Comparison of ENCODE assay signal across 11 cellular contexts in genomic region chr2:200765995-200766660, GRCh38. TPM values are rescaled to one million over a fixed set of nuclear protein-coding genes. Genes with fewer than 3 reads are reported as not detected.
DNase-seq lines count a peak whose midpoint lies in the region; ATAC-seq and TF ChIP-seq lines count a peak whose summit lies in the region.
"Had no signal": no experiment of that assay in that cellular context is flagged by ENCODE, and none has a peak within 500 bp of the region (broad histone marks: within the 10 kb centered on the region; RNA-seq: fewer than 3 reads in every experiment).

No MANE protein-coding gene starts in this region.

- intact Hi-C loops in left ventricle myocardium superior (cut with micrococcal nuclease) = no loop called here
- intact Hi-C loops in CD8-positive, alpha-beta T cell (cut with DNase I, micrococcal nuclease) = no loop called here

- H3K27me3 Mint-ChIP-seq in activated naive CD8-positive, alpha-beta T cell = no peaks in the 10 kb centered on the region
- H3K27me3 Mint-ChIP-seq in CD8-positive, alpha-beta T cell (ENCODE audit: low read depth) = peaks cover 4% of the 10 kb centered on the region

- H3K4me3 ChIP-seq in thymus (ENCODE audit: low read length) = no peak overlapping the region
- no peak overlapping the region for H3K4me3 ChIP-seq in CD8-positive, alpha-beta T cell (ENCODE audit: low read depth, low read length)

- H3K27ac ChIP-seq in thymus (ENCODE audit: low read depth) = peak overlapping the region; percentile 43
- no peak overlapping the region for H3K27ac ChIP-seq in CD8-positive, alpha-beta T cell (ENCODE audit: low read depth, low read length)

- ATAC-seq in activated naive CD4-positive, alpha-beta T cell treated with anti-CD3 and anti-CD28 coated beads, Interleukin-2, amount 50 U/mL, for 72 hours = no peak
- peak; percentile 97 for ATAC-seq in left ventricle myocardium superior
- ATAC-seq in HG03378 (IDR thresholded peaks at IDR 0.05; ENCODE audit: unreplicated experiment) = no peak
- no peak for ATAC-seq in CD8-positive, alpha-beta T cell

- H3K27me3 ChIP-seq in thymus (ENCODE audit: control insufficient read depth, insufficient read depth) = no peaks in the 10 kb centered on the region
- no peaks in the 10 kb centered on the region for H3K27me3 ChIP-seq in CD8-positive, alpha-beta T cell (ENCODE audit: insufficient read depth, low read length)

- no peaks in the 10 kb centered on the region for H3K4me1 ChIP-seq in thymus (ENCODE audit: control insufficient read depth, insufficient read depth, low read length)
- no peaks in the 10 kb centered on the region for H3K4me1 ChIP-seq in CD8-positive, alpha-beta T cell (ENCODE audit: insufficient read depth, low read length)

- WGBS in thymus = 99% methylated on average over 8 of the region's 8 CpGs

- CTCF ChIA-PET in CD8-positive, alpha-beta T cell (lab: Charles Lee) = no interaction called here

- POLR2A ChIA-PET in CD8-positive, alpha-beta T cell (lab: Charles Lee) = interaction anchor here (0.9 kb wide), 1 partner anchor 31 kb away, joined by 3 read pairs; no protein-coding TSS in a partner anchor

- peak overlapping the region; percentile 26 to 80 for H3K27ac Mint-ChIP-seq in activated naive CD4-positive, alpha-beta T cell treated with anti-CD3 and anti-CD28 coated beads, Interleukin-2, amount 50 U/mL, for 72 hours
- peak overlapping the region; percentile 24 for H3K27ac Mint-ChIP-seq in activated naive CD8-positive, alpha-beta T cell
- H3K27ac Mint-ChIP-seq in CD8-positive, alpha-beta T cell = no peak overlapping the region

- DNase-seq in activated naive CD4-positive, alpha-beta T cell treated with anti-CD3 and anti-CD28 coated beads, Interleukin-2, amount 50 U/mL, for 72 hours (ENCODE audit: low spot score in 2 of 2) = no peak
- DNase-seq in activated naive CD4-positive, alpha-beta T cell treated with anti-CD3 and anti-CD28 coated beads, Interleukin-2, amount 50 U/mL, for 16 hours = no peak
- DNase-seq in left ventricle myocardium superior (no peak), GM20000 (ENCODE audit: low spot score) (no peak)
- DNase-seq in CD8-positive, alpha-beta T cell = no peak
- DNase-seq: NCI-H146, occipital lobe had no signal

- H3K4me3 Mint-ChIP-seq in activated naive CD8-positive, alpha-beta T cell = no peak overlapping the region
- no peak overlapping the region for H3K4me3 Mint-ChIP-seq in CD8-positive, alpha-beta T cell

- H3K36me3 Mint-ChIP-seq in activated naive CD4-positive, alpha-beta T cell treated with anti-CD3 and anti-CD28 coated beads, Interleukin-2, amount 50 U/mL, for 72 hours = no peaks in the 10 kb centered on the region
- no peaks in the 10 kb centered on the region for H3K36me3 Mint-ChIP-seq in activated naive CD8-positive, alpha-beta T cell
- H3K36me3 Mint-ChIP-seq in CD8-positive, alpha-beta T cell = no peaks in the 10 kb centered on the region

- H3K36me3 ChIP-seq in thymus (ENCODE audit: control insufficient read depth, insufficient read depth) = peaks cover 31% of the 10 kb centered on the region
- H3K36me3 ChIP-seq in CD8-positive, alpha-beta T cell (ENCODE audit: insufficient read depth, low read length) = no peaks in the 10 kb centered on the region

- H3K9me3 Mint-ChIP-seq in activated naive CD4-positive, alpha-beta T cell treated with anti-CD3 and anti-CD28 coated beads, Interleukin-2, amount 50 U/mL, for 72 hours = no peaks in the 10 kb centered on the region
- no peaks in the 10 kb centered on the region for H3K9me3 Mint-ChIP-seq in activated naive CD8-positive, alpha-beta T cell (ENCODE audit: low read depth)
- H3K9me3 Mint-ChIP-seq in CD8-positive, alpha-beta T cell = no peaks in the 10 kb centered on the region
- H3K9me3 Mint-ChIP-seq: T-helper 2 cell treated with Interferon-gamma antibody and Interleukin-4, amounts not matched to agents 5 μg/mL and 100 μg/mL, for 36 hours had no signal

- no peak for TF ChIP-seq CTCF in CD8-positive, alpha-beta T cell (IDR thresholded peaks at IDR 0.05)
- no peak for TF ChIP-seq CTCF in GM20000 (IDR thresholded peaks at IDR 0.05; ENCODE audit: extremely low read depth, missing control alignments)

- peaks cover 20% of the 10 kb centered on the region for H3K4me1 Mint-ChIP-seq in activated naive CD8-positive, alpha-beta T cell (ENCODE audit: low read depth)
- no peaks in the 10 kb centered on the region for H3K4me1 Mint-ChIP-seq in CD8-positive, alpha-beta T cell (ENCODE audit: low read depth)

- no peaks in the 10 kb centered on the region for H3K9me3 ChIP-seq in thymus (ENCODE audit: control insufficient read depth)
- no peaks in the 10 kb centered on the region for H3K9me3 ChIP-seq in CD8-positive, alpha-beta T cell (ENCODE audit: low read length)

RNA-seq across cellular contexts. Expression of gene BZW1, which starts 45.6 kb away (rescaled TPM):
- total RNA-seq in activated naive CD4-positive, alpha-beta T cell treated with anti-CD3 and anti-CD28 coated beads, Interleukin-2, amount 50 U/mL, for 72 hours = 100 to 1,000 TPM; 492 to 527 TPM
- total RNA-seq in left ventricle myocardium superior = 71.2 TPM
- polyA plus RNA-seq in thymus = 119 TPM
- 100 to 1,000 TPM; 330 to 338 TPM for total RNA-seq in CD8-positive, alpha-beta T cell
